ENCODE assay signal across 9 cellular contexts in the genomic region with DNA sequence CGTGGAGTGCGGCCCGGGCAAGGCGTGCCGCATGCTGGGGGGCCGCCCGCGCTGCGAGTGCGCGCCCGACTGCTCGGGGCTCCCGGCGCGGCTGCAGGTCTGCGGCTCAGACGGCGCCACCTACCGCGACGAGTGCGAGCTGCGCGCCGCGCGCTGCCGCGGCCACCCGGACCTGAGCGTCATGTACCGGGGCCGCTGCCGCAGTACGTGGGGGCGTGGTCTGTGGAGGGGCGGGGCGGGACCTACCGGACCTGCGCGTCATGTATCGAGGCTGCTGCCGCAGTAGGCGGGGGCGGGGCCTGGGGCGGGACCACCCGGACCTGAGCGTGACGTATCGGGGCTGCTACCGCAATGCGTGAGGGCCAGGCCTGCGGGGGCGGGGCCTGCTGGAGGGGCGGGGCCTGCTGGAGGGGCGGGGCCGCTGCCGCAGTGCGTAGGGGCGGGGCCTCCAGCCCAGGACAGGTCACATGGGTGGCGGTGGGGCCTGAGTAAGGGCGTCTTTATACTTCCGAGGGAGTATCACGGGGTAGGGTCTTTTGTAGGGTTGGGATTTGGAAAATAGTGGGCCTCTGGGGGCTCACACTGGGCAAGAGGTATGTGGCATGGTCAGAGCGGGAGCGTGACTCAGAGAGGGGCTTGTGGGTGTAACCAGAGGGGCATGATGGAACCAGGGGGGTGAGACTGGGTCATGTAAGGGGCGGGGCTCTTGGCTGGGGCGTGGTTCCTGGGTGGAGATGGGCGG. TPM values are rescaled to one million over a fixed set of nuclear protein-coding genes. Genes with fewer than 3 reads are reported as not detected.
A peak's percentile ranks its signal among the peaks of the same experiment; 100 is the strongest.
DNase-seq lines count a peak whose midpoint lies in the region; ATAC-seq, FAIRE-seq and TF ChIP-seq lines count a peak whose summit lies in the region.
"Had no signal": no experiment of that assay in that cellular context is flagged by ENCODE, and none has a peak within 500 bp of the region (broad histone marks: within the 10 kb centered on the region; RNA-seq: fewer than 3 reads in every experiment).

No MANE protein-coding gene starts in this region.

- H3K4me3 ChIP-seq in WERI-Rb-1 (ENCODE audit: low read depth, low read length), result peak overlapping the region; percentile 64
- peak overlapping the region; percentile 47 for H3K4me3 ChIP-seq in bronchial epithelial cell (ENCODE audit: low read depth, low read length)

- no peak for FAIRE-seq in bronchial epithelial cell (lab: Jason Lieb, UNC)

- H3K36me3 ChIP-seq in WERI-Rb-1 (no peaks in the 10 kb centered on the region; the same call in 1 of the 2 replicates), bronchial epithelial cell (ENCODE audit: control insufficient read depth, insufficient read depth, low read length) (peaks cover 20% of the 10 kb centered on the region)

- peak; percentile 70 for ATAC-seq in GM18907 (IDR thresholded peaks at IDR 0.05; ENCODE audit: unreplicated experiment)
- peak; percentile 60 for ATAC-seq in HG03139 (IDR thresholded peaks at IDR 0.05; ENCODE audit: unreplicated experiment)

- H3K27ac ChIP-seq in WERI-Rb-1, result peak overlapping the region; percentile 96

- DNase-seq in AG08396 (ENCODE audit: low spot score) (peak; percentile 99), NCI-H2196 (lab: John Stamatoyannopoulos, UW; ENCODE audit: unreplicated experiment) (peak; percentile 97), WERI-Rb-1 (peak; percentile 99), bronchial epithelial cell (ENCODE audit: low read depth) (peak; percentile 89), iris pigment epithelial cell (ENCODE audit: low read depth) (peak; percentile 98)
- peak; percentile 100 for DNase-seq in stimulated activated CD4-positive, alpha-beta T cell treated with anti-CD3 and anti-CD28 coated beads, Interleukin-12 subunit alpha, Interleukin-12 subunit beta, amount 100 ng/mL, for 24 hours (ENCODE audit: low read depth in 2 of 2)

- H3K9me3 ChIP-seq in WERI-Rb-1 (ENCODE audit: severe bottlenecking), result no peaks in the 10 kb centered on the region

- peak; percentile 72 for TF ChIP-seq CTCF in WERI-Rb-1 (IDR thresholded peaks at IDR 0.05; ENCODE audit: low read depth, low read length)
- peak; percentile 57 for TF ChIP-seq CTCF in bronchial epithelial cell (IDR thresholded peaks at IDR 0.05; ENCODE audit: insufficient read depth, low read length, severe bottlenecking)

- H3K27me3 ChIP-seq in WERI-Rb-1 (ENCODE audit: insufficient read depth, low read depth, severe bottlenecking) (peaks cover 11% of the 10 kb centered on the region), bronchial epithelial cell (ENCODE audit: control insufficient read depth, insufficient read depth, low read length) (no peaks in the 10 kb centered on the region)

RNA-seq across cellular contexts. Expression of a gene that starts 4.3 kb away (rescaled TPM):
- total RNA-seq in bronchial epithelial cell, result 80.6 and 143 TPM in 2 replicates

RNA-seq across cellular contexts. Expression of a gene that starts 14.8 kb away (rescaled TPM):
- not detected in 2 replicates for total RNA-seq in bronchial epithelial cell
- total RNA-seq: T-helper 1 cell treated with Interleukin-12 subunit alpha and Interleukin-12 subunit beta and Interleukin-4 antibody, amounts not matched to agents 30 ng/mL and 1 ng/mL, for 36 hours had no signal

RNA-seq across cellular contexts. Expression of a gene that starts 17.4 kb away (rescaled TPM):
- 28.3 and 42.6 TPM in 2 replicates for total RNA-seq in bronchial epithelial cell

RNA-seq across cellular contexts. Expression of a gene that starts 28.3 kb away (rescaled TPM):
- under 0.01 and 0.26 TPM in 2 replicates for total RNA-seq in bronchial epithelial cell
- total RNA-seq: T-helper 1 cell treated with Interleukin-12 subunit alpha and Interleukin-12 subunit beta and Interleukin-4 antibody, amounts not matched to agents 30 ng/mL and 1 ng/mL, for 36 hours had no signal

RNA-seq across cellular contexts. Expression of a gene that starts 40.8 kb away (rescaled TPM):
- not detected in 2 replicates for total RNA-seq in bronchial epithelial cell
- total RNA-seq: T-helper 1 cell treated with Interleukin-12 subunit alpha and Interleukin-12 subunit beta and Interleukin-4 antibody, amounts not matched to agents 30 ng/mL and 1 ng/mL, for 36 hours had no signal

Comparison
In these comparisons a context has a peak if more than half of its experiments do, and no peak if none do; other contexts are left out.
1. Peak in every context shown above with its lines: DNase-seq, ATAC-seq, H3K4me3 ChIP-seq and H3K27ac ChIP-seq.